In genomic region chr9:132409828-132410528, GRCh38 we compare ENCODE assay signal across 8 cellular contexts. TPM values are rescaled to one million over a fixed set of nuclear protein-coding genes. Genes with fewer than 3 reads are reported as not detected.
DNase-seq lines count a peak whose midpoint lies in the region; ATAC-seq and TF ChIP-seq lines count a peak whose summit lies in the region.

Gene CFAP77, plus strand, starts transcription at chr9:132410211. Its CDS starts 61 bp downstream, at chr9:132410272.

- H3K27ac ChIP-seq in gastroesophageal sphincter, result no peak within 1 kb of the TSS
- H3K27ac ChIP-seq in osteoblast (ENCODE audit: low read depth, low read length), result peak within 1 kb of the TSS; percentile 29

- peak within 1 kb of the TSS; percentile 81 for H3K4me2 ChIP-seq in osteoblast (ENCODE audit: insufficient read depth, low read length)

- H3K9me3 ChIP-seq in gastroesophageal sphincter (no peaks in the 10 kb centered on the region), osteoblast (ENCODE audit: low read depth, low read length) (no peaks in the 10 kb centered on the region)

- ATAC-seq in gastroesophageal sphincter, result peak; percentile 44
- ATAC-seq in HG03135 (IDR thresholded peaks at IDR 0.05; ENCODE audit: unreplicated experiment), result no peak
- ATAC-seq in HG03442 (IDR thresholded peaks at IDR 0.05; ENCODE audit: unreplicated experiment), result no peak

- H3K4me1 ChIP-seq in gastroesophageal sphincter (peaks cover 0 to 41% (median 20%) of the 10 kb centered on the region in 3 donors), osteoblast (ENCODE audit: insufficient read depth, low read length) (peaks cover 25% of the 10 kb centered on the region)

- TF ChIP-seq CTCF in gastroesophageal sphincter (IDR thresholded peaks at IDR 0.05) (no peak), osteoblast (IDR thresholded peaks at IDR 0.05; ENCODE audit: extremely low read depth, low read depth, low read length) (no peak)

- 0% methylated on average over 1 of the region's 69 CpGs; no CpG with 5 or more reads in 1 of the 2 donors for WGBS in gastroesophageal sphincter (ENCODE audit: low coverage in 1 of 2), 2 donors

- peak within 1 kb of the TSS; percentile 85 for H2AFZ ChIP-seq in osteoblast (ENCODE audit: low read length)

- H4K20me1 ChIP-seq in osteoblast (ENCODE audit: insufficient read depth, low read length), result no peaks in the 10 kb centered on the region

- peak; percentile 25 to 55 for DNase-seq in NCI-H524 (lab: John Stamatoyannopoulos, UW)
- DNase-seq in NCI-H524 treated with DMSO at 0.1 percent for 48 hours (lab: John Stamatoyannopoulos, UW), result no peak
- DNase-seq in NCI-H748 (lab: John Stamatoyannopoulos, UW; ENCODE audit: unreplicated experiment), result peak; percentile 61
- DNase-seq in activated effector memory CD4-positive, alpha-beta T cell treated with anti-CD3 and anti-CD28 coated beads, Interleukin-2, amount 50 U/mL, for 16 hours, result peak; percentile 76
- DNase-seq in osteoblast (ENCODE audit: insufficient read length, low spot score, missing footprints), result peak; percentile 95

- peak within 1 kb of the TSS; percentile 18 to 53 for H3K4me3 ChIP-seq in gastroesophageal sphincter
- peak within 1 kb of the TSS; percentile 69 for H3K4me3 ChIP-seq in osteoblast (ENCODE audit: insufficient read depth, low read length)

- H3K27me3 ChIP-seq in gastroesophageal sphincter (peaks cover 59% of the 10 kb centered on the region), osteoblast (ENCODE audit: insufficient read depth, low read length) (peaks cover 51% of the 10 kb centered on the region)

- no peak for TF ChIP-seq POLR2A in gastroesophageal sphincter (IDR thresholded peaks at IDR 0.05)

- peaks cover 15% of the 10 kb centered on the region for H3K79me2 ChIP-seq in osteoblast (ENCODE audit: insufficient read depth, low read length)

- no peak for TF ChIP-seq EP300 in gastroesophageal sphincter (IDR thresholded peaks at IDR 0.05)

- no peaks in the 10 kb centered on the region for H3K36me3 ChIP-seq in gastroesophageal sphincter
- no peaks in the 10 kb centered on the region for H3K36me3 ChIP-seq in osteoblast (ENCODE audit: insufficient read depth, low read length)

RNA-seq across cellular contexts. Expression of gene CFAP77, which starts in this region (rescaled TPM):
- not detected for total RNA-seq in gastroesophageal sphincter
- total RNA-seq in osteoblast, result 0.29 and 0.36 TPM in 2 replicates

Comparison
In these comparisons a context has a peak if more than half of its experiments do, and no peak if none do; other contexts are left out.
1. Peak in ATAC-seq and H3K4me3 ChIP-seq in gastroesophageal sphincter; RNA of the gene not detected or under 1 TPM.
2. Peak in DNase-seq, H3K4me3 ChIP-seq, H3K27ac ChIP-seq and H3K4me2 ChIP-seq in osteoblast; RNA of the gene not detected or under 1 TPM.